In genomic region chr10:76022366-76022765, GRCh38 we compare ENCODE assay signal across 25 cellular contexts.
"Had no signal": no experiment of that assay in that cellular context is flagged by ENCODE, and none has a peak within 500 bp of the region (broad histone marks: within the 10 kb centered on the region; RNA-seq: fewer than 3 reads in every experiment).

No MANE protein-coding gene starts in this region.

- H3K27ac ChIP-seq: brain microvascular endothelial cell, cardiac muscle cell had no signal

- H3K27me3 ChIP-seq: brain microvascular endothelial cell, cardiac muscle cell had no signal

- H3K36me3 ChIP-seq: brain microvascular endothelial cell, cardiac muscle cell had no signal

- H3K27me3 Mint-ChIP-seq: activated B cell treated with CpG ODN at 0.5 μM for 24 hours; activated CD4-positive, alpha-beta T cell treated with anti-CD3 and anti-CD28 coated beads, Interleukin-2, amount 10 ng/mL, durations not matched to agents 24 days and 14 days; activated CD8-positive, alpha-beta memory T cell treated with anti-CD3 and anti-CD28 coated beads, Interleukin-2, amount 10 ng/mL, durations not matched to agents 7 days and 5 days; T-helper 17 cell had no signal

- H3K4me3 ChIP-seq: cardiac muscle cell had no signal

- ATAC-seq: activated CD8-positive, alpha-beta memory T cell treated with anti-CD3 and anti-CD28 coated beads, Interleukin-2, amount 10 ng/mL, durations not matched to agents 7 days and 5 days; activated naive CD4-positive, alpha-beta T cell treated with anti-CD3 and anti-CD28 coated beads, Interleukin-2, amount 50 U/mL, for 72 hours; activated naive CD8-positive, alpha-beta T cell treated with anti-CD3 and anti-CD28 coated beads, Interleukin-2, amount 50 U/mL, for 24 hours; activated T-cell treated with anti-CD3 and anti-CD28 coated beads, Interleukin-2, amount 50 U/mL, for 4 hours; PC-3; T-helper 17 cell had no signal

- H3K9me3 Mint-ChIP-seq: activated B cell treated with CpG ODN at 0.5 μM for 24 hours; activated CD4-positive, alpha-beta T cell treated with anti-CD3 and anti-CD28 coated beads, Interleukin-2, amount 10 ng/mL, durations not matched to agents 24 days and 14 days; activated naive CD4-positive, alpha-beta T cell treated with anti-CD3 and anti-CD28 coated beads, Interleukin-2, amount 50 U/mL, for 72 hours; activated naive CD8-positive, alpha-beta T cell treated with anti-CD3 and anti-CD28 coated beads, Interleukin-2, amount 50 U/mL, for 24 hours; activated T-cell treated with anti-CD3 and anti-CD28 coated beads, Interleukin-2, amount 50 U/mL, for 4 hours had no signal

- FAIRE-seq: RCC 7860, TTC549 had no signal

- DNase-seq: activated B cell treated with CpG ODN at 0.5 μM for 24 hours; activated CD4-positive, alpha-beta T cell treated with anti-CD3 and anti-CD28 coated beads for 1 hour; activated CD4-positive, alpha-beta T cell treated with anti-CD3 and anti-CD28 coated beads, Interleukin-2, amount 10 ng/mL, durations not matched to agents 24 days and 14 days; activated CD4-positive, alpha-beta T cell treated with anti-CD3 and anti-CD28 coated beads, Interleukin-2, amount 50 U/mL, for 48 hours; activated CD8-positive, alpha-beta memory T cell treated with anti-CD3 and anti-CD28 coated beads, Interleukin-2, amount 10 ng/mL, durations not matched to agents 7 days and 5 days; activated effector memory CD4-positive, alpha-beta T cell treated with anti-CD3 and anti-CD28 coated beads, Interleukin-2, amount 50 U/mL, for 16 hours; activated naive CD4-positive, alpha-beta T cell treated with Interleukin-2 at 50 U/mL for 16 hours; activated naive CD8-positive, alpha-beta T cell treated with anti-CD3 and anti-CD28 coated beads, Interleukin-2, amount 50 U/mL, for 24 hours; activated T-cell treated with anti-CD3 and anti-CD28 coated beads, Interleukin-2, amount 50 U/mL, for 4 hours; amniotic stem cell; brain microvascular endothelial cell; IMR-90; Kasumi-1; KBM-7; NCI-H1694 treated with DMSO at 0.1 percent for 48 hours; NCI-H2029 treated with DMSO at 0.1 percent for 48 hours; NCI-H345; NCI-H510A treated with DMSO at 0.1 percent for 48 hours; PC-3; T-helper 17 cell; T-helper 9 cell had no signal

- H3K27ac Mint-ChIP-seq: activated B cell treated with CpG ODN at 0.5 μM for 24 hours; activated CD4-positive, alpha-beta T cell treated with anti-CD3 and anti-CD28 coated beads, Interleukin-2, amount 10 ng/mL, durations not matched to agents 24 days and 14 days; activated CD8-positive, alpha-beta memory T cell treated with anti-CD3 and anti-CD28 coated beads, Interleukin-2, amount 10 ng/mL, durations not matched to agents 7 days and 5 days; activated naive CD4-positive, alpha-beta T cell treated with anti-CD3 and anti-CD28 coated beads, Interleukin-2, amount 50 U/mL, for 72 hours; activated naive CD8-positive, alpha-beta T cell treated with anti-CD3 and anti-CD28 coated beads, Interleukin-2, amount 50 U/mL, for 24 hours; T-helper 17 cell had no signal

- H3K36me3 Mint-ChIP-seq: activated CD8-positive, alpha-beta memory T cell treated with anti-CD3 and anti-CD28 coated beads, Interleukin-2, amount 10 ng/mL, durations not matched to agents 7 days and 5 days; activated naive CD4-positive, alpha-beta T cell treated with anti-CD3 and anti-CD28 coated beads, Interleukin-2, amount 50 U/mL, for 72 hours had no signal

- H3K4me3 Mint-ChIP-seq: activated B cell treated with CpG ODN at 0.5 μM for 24 hours; activated CD4-positive, alpha-beta T cell treated with anti-CD3 and anti-CD28 coated beads, Interleukin-2, amount 10 ng/mL, durations not matched to agents 24 days and 14 days; activated CD8-positive, alpha-beta memory T cell treated with anti-CD3 and anti-CD28 coated beads, Interleukin-2, amount 10 ng/mL, durations not matched to agents 7 days and 5 days; activated naive CD8-positive, alpha-beta T cell treated with anti-CD3 and anti-CD28 coated beads, Interleukin-2, amount 50 U/mL, for 24 hours; activated T-cell treated with anti-CD3 and anti-CD28 coated beads, Interleukin-2, amount 50 U/mL, for 4 hours; T-helper 17 cell had no signal

- H3K4me1 Mint-ChIP-seq: activated B cell treated with CpG ODN at 0.5 μM for 24 hours; activated CD4-positive, alpha-beta T cell treated with anti-CD3 and anti-CD28 coated beads, Interleukin-2, amount 10 ng/mL, durations not matched to agents 24 days and 14 days; activated CD8-positive, alpha-beta memory T cell treated with anti-CD3 and anti-CD28 coated beads, Interleukin-2, amount 10 ng/mL, durations not matched to agents 7 days and 5 days; activated naive CD8-positive, alpha-beta T cell treated with anti-CD3 and anti-CD28 coated beads, Interleukin-2, amount 50 U/mL, for 24 hours; T-helper 17 cell had no signal
